10 cellular contexts compared by ENCODE assay signal in the genomic region with DNA sequence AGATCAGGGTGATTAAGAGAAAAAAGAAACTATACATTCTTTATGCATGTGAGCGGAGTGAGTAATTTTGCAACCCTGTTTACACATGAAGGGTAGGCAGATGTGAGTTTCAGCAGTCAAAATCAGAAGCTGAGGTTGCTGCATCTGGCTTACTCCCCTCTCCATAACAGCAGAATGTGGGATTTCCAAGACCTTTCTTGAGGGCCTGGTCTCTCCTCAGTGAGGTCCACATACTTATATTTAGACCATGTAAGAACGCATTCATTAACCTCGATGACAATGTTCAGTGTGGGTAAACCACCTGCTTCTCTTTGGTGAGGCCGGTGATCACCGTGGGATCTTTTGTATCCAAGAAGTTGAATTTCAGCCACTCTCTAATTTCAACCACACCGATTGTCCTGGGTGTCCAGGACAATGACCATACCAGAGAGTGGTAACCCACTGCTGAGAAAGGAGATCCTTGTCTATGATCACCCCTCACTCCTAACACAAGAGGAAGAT.
A peak's percentile ranks its signal among the peaks of the same experiment; 100 is the strongest.
DNase-seq lines count a peak whose midpoint lies in the region; ATAC-seq and TF ChIP-seq lines count a peak whose summit lies in the region.
"Had no signal": no experiment of that assay in that cellular context is flagged by ENCODE, and none has a peak within 500 bp of the region (broad histone marks: within the 10 kb centered on the region; RNA-seq: fewer than 3 reads in every experiment).

No MANE protein-coding gene starts in this region.

- TF ChIP-seq CTCF in brain microvascular endothelial cell (IDR thresholded peaks at IDR 0.05; ENCODE audit: low read depth, low read length, missing control alignments) (no peak), tibial artery (IDR thresholded peaks at IDR 0.05) (no peak)

- H3K27me3 ChIP-seq in brain microvascular endothelial cell (replicated peaks) (no peaks in the 10 kb centered on the region), tibial artery (no peaks in the 10 kb centered on the region)
- H3K27me3 ChIP-seq: cardiac muscle cell had no signal

- ATAC-seq in GM18505 (IDR thresholded peaks at IDR 0.05; ENCODE audit: unreplicated experiment): peak; percentile 50
- ATAC-seq in GM21367 (IDR thresholded peaks at IDR 0.05; ENCODE audit: unreplicated experiment): peak; percentile 47
- ATAC-seq in HG03280 (IDR thresholded peaks at IDR 0.05; ENCODE audit: unreplicated experiment): peak; percentile 50

- no peaks in the 10 kb centered on the region for H3K36me3 Mint-ChIP-seq in dendritic cell treated with granulocyte-macrophage colony-stimulating factor and Interleukin-4, amounts not matched to agents 40 ng/mL and 50 ng/mL, for 4 days (ENCODE audit: low read depth)

- no peak overlapping the region for H3K4me3 Mint-ChIP-seq in dendritic cell treated with granulocyte-macrophage colony-stimulating factor and Interleukin-4, amounts not matched to agents 40 ng/mL and 50 ng/mL, for 4 days

- in situ Hi-C loops in brain microvascular endothelial cell (cut with HindIII; ENCODE audit: low pct_ligation_motif_present, low sequenced_read_pairs): no loop called here

- no peaks in the 10 kb centered on the region for H3K9me3 Mint-ChIP-seq in dendritic cell treated with granulocyte-macrophage colony-stimulating factor and Interleukin-4, amounts not matched to agents 40 ng/mL and 50 ng/mL, for 4 days

- H3K4me1 Mint-ChIP-seq in dendritic cell treated with granulocyte-macrophage colony-stimulating factor and Interleukin-4, amounts not matched to agents 40 ng/mL and 50 ng/mL, for 4 days (ENCODE audit: low read depth): peaks cover 73% of the 10 kb centered on the region

- no peaks in the 10 kb centered on the region for H3K9me3 ChIP-seq in tibial artery

- intact Hi-C loops in dendritic cell treated with granulocyte-macrophage colony-stimulating factor and Interleukin-4, amounts not matched to agents 40 ng/mL and 50 ng/mL, for 4 days (cut with micrococcal nuclease): no loop called here
- intact Hi-C loops in tibial artery (cut with DNase I; ENCODE audit: low total_unique reads): no loop called here

- peak; percentile 12 for TF ChIP-seq POLR2A in GM18505 (IDR thresholded peaks at IDR 0.05; ENCODE audit: borderline replicate concordance, extremely low read depth, insufficient read depth, insufficient read length)

- H3K27ac ChIP-seq in brain microvascular endothelial cell: no peak overlapping the region
- H3K27ac ChIP-seq in tibial artery: no peak overlapping the region
- H3K27ac ChIP-seq: cardiac muscle cell had no signal

- DNase-seq in brain microvascular endothelial cell (no peak), epidermal melanocyte (ENCODE audit: insufficient read length, low spot score) (no peak), hypothalamus (lab: John Stamatoyannopoulos, UW) (no peak), tibial artery (no peak)
- DNase-seq: NCI-H1105 treated with DMSO at 0.1 percent for 48 hours had no signal

- H3K27me3 Mint-ChIP-seq in dendritic cell treated with granulocyte-macrophage colony-stimulating factor and Interleukin-4, amounts not matched to agents 40 ng/mL and 50 ng/mL, for 4 days: no peaks in the 10 kb centered on the region

- no peak overlapping the region for H3K4me3 ChIP-seq in brain microvascular endothelial cell (ENCODE audit: low read depth, low read length)
- no peak overlapping the region for H3K4me3 ChIP-seq in tibial artery
- H3K4me3 ChIP-seq: cardiac muscle cell had no signal

- H3K36me3 ChIP-seq in brain microvascular endothelial cell (replicated peaks): no peaks in the 10 kb centered on the region
- no peaks in the 10 kb centered on the region for H3K36me3 ChIP-seq in tibial artery
- H3K36me3 ChIP-seq: cardiac muscle cell had no signal

- H3K4me1 ChIP-seq in tibial artery: peaks cover 0 to 26% (median 12%) of the 10 kb centered on the region in 4 donors

- peak overlapping the region; percentile 50 for H3K27ac Mint-ChIP-seq in dendritic cell treated with granulocyte-macrophage colony-stimulating factor and Interleukin-4, amounts not matched to agents 40 ng/mL and 50 ng/mL, for 4 days
